Comparison of ENCODE assay signal across 21 cellular contexts in the genomic region with DNA sequence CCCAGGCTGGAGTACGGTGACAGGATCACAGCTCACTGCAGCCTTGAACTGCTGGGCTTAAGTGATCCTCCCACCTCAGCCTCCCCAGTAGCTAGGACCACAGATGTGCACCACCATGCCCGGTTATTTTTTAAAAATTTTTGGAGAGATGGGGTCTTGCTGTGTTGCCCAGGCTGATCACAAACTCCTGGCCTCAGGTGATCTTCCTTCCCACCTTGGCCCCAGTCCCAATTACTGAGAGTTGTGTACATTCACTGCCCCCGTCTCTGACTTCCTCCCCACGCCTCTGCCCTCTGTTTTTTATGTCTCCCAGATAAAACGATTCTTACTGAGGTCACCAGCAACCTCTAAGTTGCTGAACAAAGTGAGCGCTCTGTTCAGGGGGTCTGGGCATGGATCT.
"Had no signal": no experiment of that assay in that cellular context is flagged by ENCODE, and none has a peak within 500 bp of the region (broad histone marks: within the 10 kb centered on the region; RNA-seq: fewer than 3 reads in every experiment).

No MANE protein-coding gene starts in this region.

- H3K27ac Mint-ChIP-seq: type B pancreatic cell had no signal

- H3K27me3 ChIP-seq: gastroesophageal sphincter, spleen had no signal

- H3K9me3 ChIP-seq: esophagus muscularis mucosa, gastroesophageal sphincter, mucosa of descending colon, psoas muscle, spleen had no signal

- DNase-seq: effector memory CD8-positive, alpha-beta T cell; glutamatergic neuron; islet precursor cell; mammary epithelial cell; naive thymus-derived CD8-positive, alpha-beta T cell; nucleus accumbens; psoas muscle; retina; stimulated activated CD4-positive, alpha-beta T cell treated with anti-CD3 and anti-CD28 coated beads, Interleukin-15, amount 100 ng/mL, for 24 hours; stimulated activated CD4-positive, alpha-beta T cell treated with anti-CD3 and anti-CD28 coated beads, Interleukin-2, amount 100 ng/mL, for 24 hours; stimulated activated CD4-positive, alpha-beta T cell treated with anti-CD3 and anti-CD28 coated beads, Interleukin-4, amount 100 ng/mL, for 4 hours; stimulated activated naive CD4-positive, alpha-beta T cell treated with Interleukin-2 at 50 U/mL for 16 hours had no signal

- H3K36me3 Mint-ChIP-seq: naive thymus-derived CD8-positive, alpha-beta T cell; type B pancreatic cell had no signal

- H3K27ac ChIP-seq: epithelial cell of prostate, esophagus muscularis mucosa, gastroesophageal sphincter, parathyroid adenoma, psoas muscle had no signal

- H3K4me3 ChIP-seq: esophagus muscularis mucosa, gastroesophageal sphincter, mucosa of descending colon, psoas muscle, spleen had no signal

- H3K9me3 Mint-ChIP-seq: effector memory CD8-positive, alpha-beta T cell; naive thymus-derived CD8-positive, alpha-beta T cell; type B pancreatic cell had no signal

- H3K36me3 ChIP-seq: esophagus muscularis mucosa, gastroesophageal sphincter, spleen had no signal

- ATAC-seq: effector memory CD8-positive, alpha-beta T cell; gastroesophageal sphincter; left lobe of liver; mucosa of descending colon; naive thymus-derived CD8-positive, alpha-beta T cell; psoas muscle; sciatic nerve had no signal
